Comparison of ENCODE assay signal across 1 cellular context in genomic region chr6:132021552-132022375, GRCh38.
TF ChIP-seq lines count a peak whose summit lies in the region.

No MANE protein-coding gene starts in this region.

TF ChIP-seq in HepG2, 621 proteins besides CTCF, POLR2A, EP300 and RAD21 (continued from another document):
- TF ChIP-seq NFE2L1 (CRISPR knock-in tag; IDR thresholded peaks at IDR 0.05; ENCODE audit: borderline replicate concordance): no peak
- TF ChIP-seq ZFP1 (CRISPR knock-in tag; IDR thresholded peaks at IDR 0.05): no peak
- no peak for TF ChIP-seq ZNF251 (CRISPR knock-in tag; IDR thresholded peaks at IDR 0.05)
- TF ChIP-seq ZKSCAN8 (CRISPR knock-in tag; IDR thresholded peaks at IDR 0.05; ENCODE audit: borderline replicate concordance): 0 out of 2 replicates have a peak, but pooled peaks have one; percentile 35
- no peak for TF ChIP-seq AKAP8 (CRISPR knock-in tag; IDR thresholded peaks at IDR 0.05)
- no peak for TF ChIP-seq ZNF446 (CRISPR knock-in tag; IDR thresholded peaks at IDR 0.05)
- no peak for TF ChIP-seq ZSCAN29 (CRISPR knock-in tag; conservative IDR thresholded peaks at IDR 0.05)
- TF ChIP-seq CENPX (CRISPR knock-in tag; IDR thresholded peaks at IDR 0.05): no peak
- no peak for TF ChIP-seq NRL (CRISPR knock-in tag; IDR thresholded peaks at IDR 0.05; ENCODE audit: borderline replicate concordance)
- TF ChIP-seq TMF1 (CRISPR knock-in tag; IDR thresholded peaks at IDR 0.05; ENCODE audit: low read depth): no peak
- no peak for TF ChIP-seq ZNF83 (CRISPR knock-in tag; IDR thresholded peaks at IDR 0.05; ENCODE audit: borderline replicate concordance)
- TF ChIP-seq, protein P1, sequence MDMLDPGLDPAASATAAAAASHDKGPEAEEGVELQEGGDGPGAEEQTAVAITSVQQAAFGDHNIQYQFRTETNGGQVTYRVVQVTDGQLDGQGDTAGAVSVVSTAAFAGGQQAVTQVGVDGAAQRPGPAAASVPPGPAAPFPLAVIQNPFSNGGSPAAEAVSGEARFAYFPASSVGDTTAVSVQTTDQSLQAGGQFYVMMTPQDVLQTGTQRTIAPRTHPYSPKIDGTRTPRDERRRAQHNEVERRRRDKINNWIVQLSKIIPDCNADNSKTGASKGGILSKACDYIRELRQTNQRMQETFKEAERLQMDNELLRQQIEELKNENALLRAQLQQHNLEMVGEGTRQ (IDR thresholded peaks at IDR 0.05; ENCODE audit: low read depth, low read length): no peak
- TF ChIP-seq, protein P1 (CRISPR knock-in tag; IDR thresholded peaks at IDR 0.05; ENCODE audit: borderline replicate concordance): no peak
- TF ChIP-seq MAZ (IDR thresholded peaks at IDR 0.05; ENCODE audit: borderline replicate concordance, low read depth, low read length): no peak
- no peak for TF ChIP-seq MAZ (CRISPR knock-in tag; IDR thresholded peaks at IDR 0.05; ENCODE audit: low read depth)
- TF ChIP-seq MAFG (CRISPR knock-in tag; IDR thresholded peaks at IDR 0.05): no peak
- no peak for TF ChIP-seq ZSCAN22 (CRISPR knock-in tag; IDR thresholded peaks at IDR 0.05)
- peak; percentile 55 for TF ChIP-seq HMG20A (CRISPR knock-in tag; IDR thresholded peaks at IDR 0.05; ENCODE audit: borderline replicate concordance)
- no peak for TF ChIP-seq ZFP36L1 (CRISPR knock-in tag; IDR thresholded peaks at IDR 0.05)
- no peak for TF ChIP-seq SMARCC2 (IDR thresholded peaks at IDR 0.05)
- no peak for TF ChIP-seq ZNF460 (CRISPR knock-in tag; IDR thresholded peaks at IDR 0.05; ENCODE audit: borderline replicate concordance)
- no peak for TF ChIP-seq TCF7L2 (IDR thresholded peaks at IDR 0.05; ENCODE audit: low read depth, low read length)
- no peak for TF ChIP-seq ZNF232 (CRISPR knock-in tag; IDR thresholded peaks at IDR 0.05; ENCODE audit: borderline replicate concordance)
- TF ChIP-seq, protein P2, sequence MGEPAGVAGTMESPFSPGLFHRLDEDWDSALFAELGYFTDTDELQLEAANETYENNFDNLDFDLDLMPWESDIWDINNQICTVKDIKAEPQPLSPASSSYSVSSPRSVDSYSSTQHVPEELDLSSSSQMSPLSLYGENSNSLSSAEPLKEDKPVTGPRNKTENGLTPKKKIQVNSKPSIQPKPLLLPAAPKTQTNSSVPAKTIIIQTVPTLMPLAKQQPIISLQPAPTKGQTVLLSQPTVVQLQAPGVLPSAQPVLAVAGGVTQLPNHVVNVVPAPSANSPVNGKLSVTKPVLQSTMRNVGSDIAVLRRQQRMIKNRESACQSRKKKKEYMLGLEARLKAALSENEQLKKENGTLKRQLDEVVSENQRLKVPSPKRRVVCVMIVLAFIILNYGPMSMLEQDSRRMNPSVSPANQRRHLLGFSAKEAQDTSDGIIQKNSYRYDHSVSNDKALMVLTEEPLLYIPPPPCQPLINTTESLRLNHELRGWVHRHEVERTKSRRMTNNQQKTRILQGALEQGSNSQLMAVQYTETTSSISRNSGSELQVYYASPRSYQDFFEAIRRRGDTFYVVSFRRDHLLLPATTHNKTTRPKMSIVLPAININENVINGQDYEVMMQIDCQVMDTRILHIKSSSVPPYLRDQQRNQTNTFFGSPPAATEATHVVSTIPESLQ (CRISPR knock-in tag; conservative IDR thresholded peaks at IDR 0.05): no peak
- TF ChIP-seq MXI1 (IDR thresholded peaks at IDR 0.05; ENCODE audit: borderline replicate concordance, low read depth, low read length): no peak
- TF ChIP-seq ARNTL (CRISPR knock-in tag; IDR thresholded peaks at IDR 0.05): no peak
- no peak for TF ChIP-seq KDM3A (CRISPR knock-in tag; IDR thresholded peaks at IDR 0.05; ENCODE audit: low read depth)
- TF ChIP-seq ZNF326 (CRISPR knock-in tag; IDR thresholded peaks at IDR 0.05; ENCODE audit: borderline replicate concordance): no peak
- TF ChIP-seq ZNF414 (CRISPR knock-in tag; IDR thresholded peaks at IDR 0.05): no peak
- TF ChIP-seq SAP130 (CRISPR knock-in tag; IDR thresholded peaks at IDR 0.05; ENCODE audit: low read depth): no peak
- peak; percentile 42; the same call in 1 of the 2 replicates for TF ChIP-seq SMC3 (IDR thresholded peaks at IDR 0.05; ENCODE audit: low read length)
- no peak for TF ChIP-seq ZSCAN12 (CRISPR knock-in tag; IDR thresholded peaks at IDR 0.05)
- no peak for TF ChIP-seq NCOA5 (CRISPR knock-in tag; IDR thresholded peaks at IDR 0.05)
- no peak for TF ChIP-seq MLX (CRISPR knock-in tag; IDR thresholded peaks at IDR 0.05)
- no peak for TF ChIP-seq RFX1 (IDR thresholded peaks at IDR 0.05)
- 0 out of 2 replicates have a peak, but pooled peaks have one; percentile 33 for TF ChIP-seq ZBTB20 (CRISPR knock-in tag; IDR thresholded peaks at IDR 0.05; ENCODE audit: borderline replicate concordance, low read depth)
- TF ChIP-seq ZNF263 (CRISPR knock-in tag; IDR thresholded peaks at IDR 0.05): no peak
- TF ChIP-seq FOSL1 (CRISPR knock-in tag; IDR thresholded peaks at IDR 0.05; ENCODE audit: borderline replicate concordance): no peak
- TF ChIP-seq MED13 (CRISPR knock-in tag; IDR thresholded peaks at IDR 0.05): no peak
- TF ChIP-seq, protein P3, sequence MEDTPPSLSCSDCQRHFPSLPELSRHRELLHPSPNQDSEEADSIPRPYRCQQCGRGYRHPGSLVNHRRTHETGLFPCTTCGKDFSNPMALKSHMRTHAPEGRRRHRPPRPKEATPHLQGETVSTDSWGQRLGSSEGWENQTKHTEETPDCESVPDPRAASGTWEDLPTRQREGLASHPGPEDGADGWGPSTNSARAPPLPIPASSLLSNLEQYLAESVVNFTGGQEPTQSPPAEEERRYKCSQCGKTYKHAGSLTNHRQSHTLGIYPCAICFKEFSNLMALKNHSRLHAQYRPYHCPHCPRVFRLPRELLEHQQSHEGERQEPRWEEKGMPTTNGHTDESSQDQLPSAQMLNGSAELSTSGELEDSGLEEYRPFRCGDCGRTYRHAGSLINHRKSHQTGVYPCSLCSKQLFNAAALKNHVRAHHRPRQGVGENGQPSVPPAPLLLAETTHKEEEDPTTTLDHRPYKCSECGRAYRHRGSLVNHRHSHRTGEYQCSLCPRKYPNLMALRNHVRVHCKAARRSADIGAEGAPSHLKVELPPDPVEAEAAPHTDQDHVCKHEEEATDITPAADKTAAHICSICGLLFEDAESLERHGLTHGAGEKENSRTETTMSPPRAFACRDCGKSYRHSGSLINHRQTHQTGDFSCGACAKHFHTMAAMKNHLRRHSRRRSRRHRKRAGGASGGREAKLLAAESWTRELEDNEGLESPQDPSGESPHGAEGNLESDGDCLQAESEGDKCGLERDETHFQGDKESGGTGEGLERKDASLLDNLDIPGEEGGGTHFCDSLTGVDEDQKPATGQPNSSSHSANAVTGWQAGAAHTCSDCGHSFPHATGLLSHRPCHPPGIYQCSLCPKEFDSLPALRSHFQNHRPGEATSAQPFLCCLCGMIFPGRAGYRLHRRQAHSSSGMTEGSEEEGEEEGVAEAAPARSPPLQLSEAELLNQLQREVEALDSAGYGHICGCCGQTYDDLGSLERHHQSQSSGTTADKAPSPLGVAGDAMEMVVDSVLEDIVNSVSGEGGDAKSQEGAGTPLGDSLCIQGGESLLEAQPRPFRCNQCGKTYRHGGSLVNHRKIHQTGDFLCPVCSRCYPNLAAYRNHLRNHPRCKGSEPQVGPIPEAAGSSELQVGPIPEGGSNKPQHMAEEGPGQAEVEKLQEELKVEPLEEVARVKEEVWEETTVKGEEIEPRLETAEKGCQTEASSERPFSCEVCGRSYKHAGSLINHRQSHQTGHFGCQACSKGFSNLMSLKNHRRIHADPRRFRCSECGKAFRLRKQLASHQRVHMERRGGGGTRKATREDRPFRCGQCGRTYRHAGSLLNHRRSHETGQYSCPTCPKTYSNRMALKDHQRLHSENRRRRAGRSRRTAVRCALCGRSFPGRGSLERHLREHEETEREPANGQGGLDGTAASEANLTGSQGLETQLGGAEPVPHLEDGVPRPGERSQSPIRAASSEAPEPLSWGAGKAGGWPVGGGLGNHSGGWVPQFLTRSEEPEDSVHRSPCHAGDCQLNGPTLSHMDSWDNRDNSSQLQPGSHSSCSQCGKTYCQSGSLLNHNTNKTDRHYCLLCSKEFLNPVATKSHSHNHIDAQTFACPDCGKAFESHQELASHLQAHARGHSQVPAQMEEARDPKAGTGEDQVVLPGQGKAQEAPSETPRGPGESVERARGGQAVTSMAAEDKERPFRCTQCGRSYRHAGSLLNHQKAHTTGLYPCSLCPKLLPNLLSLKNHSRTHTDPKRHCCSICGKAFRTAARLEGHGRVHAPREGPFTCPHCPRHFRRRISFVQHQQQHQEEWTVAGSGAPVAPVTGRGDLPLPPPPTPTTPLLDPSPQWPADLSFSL (CRISPR knock-in tag; IDR thresholded peaks at IDR 0.05): no peak
- no peak; the same call in 1 of the 2 replicates for TF ChIP-seq TGIF2 (CRISPR knock-in tag; IDR thresholded peaks at IDR 0.05)
- no peak for TF ChIP-seq HDAC2 (CRISPR knock-in tag; IDR thresholded peaks at IDR 0.05)
